ENCODE assay signal across 1 cellular context in genomic region chr16:8720080-8720966, GRCh38.
TF ChIP-seq lines count a peak whose summit lies in the region.

No MANE protein-coding gene starts in this region.

TF ChIP-seq in HepG2, 621 proteins besides CTCF, POLR2A, EP300 and RAD21 (continued from another document and continues in another):
- TF ChIP-seq AHDC1 (CRISPR knock-in tag; IDR thresholded peaks at IDR 0.05; ENCODE audit: borderline replicate concordance) (peak; percentile 56; the same call in 1 of the 2 replicates), CENPBD1 (CRISPR knock-in tag; IDR thresholded peaks at IDR 0.05; ENCODE audit: borderline replicate concordance, low read depth) (no peak), HES4 (CRISPR knock-in tag; IDR thresholded peaks at IDR 0.05; ENCODE audit: borderline replicate concordance) (no peak), U2AF2 (IDR thresholded peaks at IDR 0.05; ENCODE audit: low read depth, low read length) (peak; percentile 98), E2F2 (CRISPR knock-in tag; IDR thresholded peaks at IDR 0.05; ENCODE audit: borderline replicate concordance) (no peak), E2F1 (CRISPR knock-in tag; IDR thresholded peaks at IDR 0.05) (no peak), TP53 (CRISPR knock-in tag; conservative IDR thresholded peaks at IDR 0.05) (0 out of 2 replicates have a peak, but pooled peaks have one; percentile 26), ZNF841 (CRISPR knock-in tag; IDR thresholded peaks at IDR 0.05; ENCODE audit: borderline replicate concordance) (no peak), RBAK (CRISPR knock-in tag; IDR thresholded peaks at IDR 0.05) (0 out of 2 replicates have a peak, but pooled peaks have one; percentile 21), ZNF687 (CRISPR knock-in tag; IDR thresholded peaks at IDR 0.05) (peak; percentile 46; the same call in 1 of the 2 replicates), ELF3 (CRISPR knock-in tag; IDR thresholded peaks at IDR 0.05) (no peak; the same call in 1 of the 2 replicates), ZNF143 (CRISPR knock-in tag; IDR thresholded peaks at IDR 0.05) (no peak), ZNF781 (CRISPR knock-in tag; IDR thresholded peaks at IDR 0.05; ENCODE audit: borderline replicate concordance, not compliant biosample characterization) (peak; percentile 35), KLF16 (CRISPR knock-in tag; IDR thresholded peaks at IDR 0.05) (peak in 1 of 2 experiments; percentile 56; a peak in 1 of 4 replicates), HMG20A (CRISPR knock-in tag; IDR thresholded peaks at IDR 0.05; ENCODE audit: borderline replicate concordance) (peak; percentile 32; the same call in 1 of the 2 replicates), FOXM1 (CRISPR knock-in tag; IDR thresholded peaks at IDR 0.05) (no peak), ZFP36L1 (CRISPR knock-in tag; IDR thresholded peaks at IDR 0.05) (no peak), ZNF512 (CRISPR knock-in tag; IDR thresholded peaks at IDR 0.05) (no peak), CBX1 (IDR thresholded peaks at IDR 0.05; ENCODE audit: low read depth) (no peak), ZNF614 (CRISPR knock-in tag; IDR thresholded peaks at IDR 0.05; ENCODE audit: borderline replicate concordance) (peak; percentile 33; the same call in 1 of the 2 replicates), ZFP91 (CRISPR knock-in tag; IDR thresholded peaks at IDR 0.05; ENCODE audit: borderline replicate concordance) (no peak), FOXK1 (CRISPR knock-in tag; IDR thresholded peaks at IDR 0.05; ENCODE audit: borderline replicate concordance, low read depth) (0 out of 2 replicates have a peak, but pooled peaks have one; percentile 45), BORCS8-MEF2B (CRISPR knock-in tag; IDR thresholded peaks at IDR 0.05) (peak; percentile 47; the same call in 1 of the 2 replicates), KDM2A (CRISPR knock-in tag; IDR thresholded peaks at IDR 0.05; ENCODE audit: borderline replicate concordance, low read depth) (peak; percentile 31; the same call in 1 of the 2 replicates), E2F5 (CRISPR knock-in tag; conservative IDR thresholded peaks at IDR 0.05) (no peak), ZNF563 (CRISPR knock-in tag; IDR thresholded peaks at IDR 0.05) (no peak), MED1 (CRISPR knock-in tag; IDR thresholded peaks at IDR 0.05) (0 out of 2 replicates have a peak, but pooled peaks have one; percentile 25), ZNF761 (CRISPR knock-in tag; conservative IDR thresholded peaks at IDR 0.05) (no peak), ZNF292 (CRISPR knock-in tag; IDR thresholded peaks at IDR 0.05; ENCODE audit: borderline replicate concordance, low read depth) (peak; percentile 84; the same call in 1 of the 2 replicates), PAXIP1 (CRISPR knock-in tag; conservative IDR thresholded peaks at IDR 0.05) (peak; percentile 69)
